9 cellular contexts compared by ENCODE assay signal in genomic region chr16:55452996-55453395, GRCh38. TPM values are rescaled to one million over a fixed set of nuclear protein-coding genes. Genes with fewer than 3 reads are reported as not detected.
"Had no signal": no experiment of that assay in that cellular context is flagged by ENCODE, and none has a peak within 500 bp of the region (broad histone marks: within the 10 kb centered on the region; RNA-seq: fewer than 3 reads in every experiment).

No MANE protein-coding gene starts in this region.

- H3K9ac ChIP-seq: KMS-11 had no signal

- H3K4me3 Mint-ChIP-seq: IgD-negative memory B cell had no signal

- H3K27ac Mint-ChIP-seq: IgD-negative memory B cell had no signal

- H3K4me3 ChIP-seq: K562 had no signal

- FAIRE-seq: HepG2, HTR-8/SVneo, K562 had no signal

- H3K27ac ChIP-seq: HL-60, KMS-11 had no signal

- H3K4me2 ChIP-seq: KMS-11 had no signal

- DNase-seq: IMR-90, KBM-7, KG1 had no signal

RNA-seq across cellular contexts. Expression of gene MMP2, which starts 26.0 kb away (rescaled TPM):
- polyA plus RNA-seq: IgD-negative memory B cell, K562 had no signal

RNA-seq across cellular contexts. Expression of gene LPCAT2, which starts 55.9 kb away (rescaled TPM):
- polyA plus RNA-seq: IgD-negative memory B cell had no signal
